8 cellular contexts compared by ENCODE assay signal in genomic region chr7:101138149-101138870, GRCh38. TPM values are rescaled to one million over a fixed set of nuclear protein-coding genes. Genes with fewer than 3 reads are reported as not detected.
DNase-seq lines count a peak whose midpoint lies in the region; ATAC-seq and TF ChIP-seq lines count a peak whose summit lies in the region.

No MANE protein-coding gene starts in this region.

- ATAC-seq in HG02943 (IDR thresholded peaks at IDR 0.05; ENCODE audit: low read depth, unreplicated experiment), result peak; percentile 59
- no peak for ATAC-seq in HG02840 (IDR thresholded peaks at IDR 0.05; ENCODE audit: low FRiP score, unreplicated experiment)

- no peak overlapping the region for H2AK5ac ChIP-seq in mesendoderm (ENCODE audit: low read length)

- H3K79me2 ChIP-seq in mesendoderm (ENCODE audit: control insufficient read depth, insufficient read depth, low read length), result no peaks in the 10 kb centered on the region

- peak overlapping the region; percentile 52 for H3K9ac ChIP-seq in mesendoderm (ENCODE audit: low read length)

- H2BK5ac ChIP-seq in mesendoderm (ENCODE audit: low read length), result no peak overlapping the region

- H3K36me3 Mint-ChIP-seq in activated CD4-positive, alpha-beta T cell treated with anti-CD3 and anti-CD28 coated beads, Interleukin-2, amount 10 ng/mL, durations not matched to agents 7 days and 5 days (ENCODE audit: low read depth), result no peaks in the 10 kb centered on the region

- no peaks in the 10 kb centered on the region for H3K79me1 ChIP-seq in mesendoderm (ENCODE audit: low read length)

- H4K8ac ChIP-seq in mesendoderm (ENCODE audit: low read depth, low read length), result no peak overlapping the region

- no peaks in the 10 kb centered on the region for H3K4me1 ChIP-seq in mesendoderm (ENCODE audit: control insufficient read depth, low read depth, low read length)

- peak overlapping the region; percentile 82 for H3K56ac ChIP-seq in mesendoderm (ENCODE audit: low read length)

- DNase-seq in GM10266 (ENCODE audit: extremely low spot score), result peak; percentile 73
- DNase-seq in NCI-H446 (lab: John Stamatoyannopoulos, UW), result peak; percentile 16 to 58
- peak; percentile 81 for DNase-seq in activated CD4-positive, alpha-beta T cell treated with anti-CD3 and anti-CD28 coated beads, Interleukin-2, amount 10 ng/mL, durations not matched to agents 7 days and 5 days
- DNase-seq in dermis blood vessel endothelial cell, result peak; percentile 98
- DNase-seq in mesendoderm, result peak; percentile 98
- peak; percentile 70 to 76 for DNase-seq in stimulated activated CD8-positive, alpha-beta memory T cell treated with anti-CD3 and anti-CD28 coated beads, Interleukin-2, amount 100 ng/mL, for 1 hour (ENCODE audit: low read depth in 2 of 2)

- H2BK120ac ChIP-seq in mesendoderm (ENCODE audit: low read depth, low read length), result no peak overlapping the region

- CTCF ChIA-PET in activated CD4-positive, alpha-beta T cell treated with anti-CD3 and anti-CD28 coated beads, Interleukin-2, amount 10 ng/mL, durations not matched to agents 7 days and 5 days (lab: Charles Lee), result interaction anchor here (0.6 to 1.4 kb wide), 6 partner anchors 9 to 153 kb away, joined by 3 to 4 read pairs (median 3); partner anchors contain the start of genes CLDN15, PLOD3 and ZNHIT1

- peak overlapping the region; percentile 22 for H3K4me3 Mint-ChIP-seq in activated CD4-positive, alpha-beta T cell treated with anti-CD3 and anti-CD28 coated beads, Interleukin-2, amount 10 ng/mL, durations not matched to agents 7 days and 5 days

- TF ChIP-seq CTCF in GM10266 (IDR thresholded peaks at IDR 0.05; ENCODE audit: control insufficient read depth, insufficient read depth, low read depth, missing control alignments), result peak; percentile 51

- no CpG with 5 or more reads among the region's 17 CpGs for WGBS in mesendoderm (ENCODE audit: extremely low coverage, insufficient coverage, low lambda C conversion rate)

- H3K23ac ChIP-seq in mesendoderm (ENCODE audit: low read length), result no peak overlapping the region

- no peaks in the 10 kb centered on the region for H3K36me3 ChIP-seq in mesendoderm (ENCODE audit: control insufficient read depth, insufficient read depth, low read length)

- peak overlapping the region; percentile 64 for H3K27ac Mint-ChIP-seq in activated CD4-positive, alpha-beta T cell treated with anti-CD3 and anti-CD28 coated beads, Interleukin-2, amount 10 ng/mL, durations not matched to agents 7 days and 5 days

- peaks cover 29% of the 10 kb centered on the region for H3K27me3 Mint-ChIP-seq in activated CD4-positive, alpha-beta T cell treated with anti-CD3 and anti-CD28 coated beads, Interleukin-2, amount 10 ng/mL, durations not matched to agents 7 days and 5 days

- peaks cover 35% of the 10 kb centered on the region for H3K4me1 Mint-ChIP-seq in activated CD4-positive, alpha-beta T cell treated with anti-CD3 and anti-CD28 coated beads, Interleukin-2, amount 10 ng/mL, durations not matched to agents 7 days and 5 days

- H2BK15ac ChIP-seq in mesendoderm (replicated peaks; ENCODE audit: low read depth), result no peak overlapping the region

- no peak overlapping the region for H3K18ac ChIP-seq in mesendoderm (ENCODE audit: low read length)

- H3K4me3 ChIP-seq in mesendoderm (ENCODE audit: low read length), result no peak overlapping the region

- POLR2A ChIA-PET in activated CD4-positive, alpha-beta T cell treated with anti-CD3 and anti-CD28 coated beads, Interleukin-2, amount 10 ng/mL, durations not matched to agents 7 days and 5 days (lab: Charles Lee), result no interaction called here

- peak overlapping the region; percentile 6 for H3K27ac ChIP-seq in mesendoderm (ENCODE audit: low read depth, low read length)

- H4K5ac ChIP-seq in mesendoderm (ENCODE audit: low read length), result no peak overlapping the region

- H3K9me3 Mint-ChIP-seq in activated CD4-positive, alpha-beta T cell treated with anti-CD3 and anti-CD28 coated beads, Interleukin-2, amount 10 ng/mL, durations not matched to agents 7 days and 5 days, result no peaks in the 10 kb centered on the region

- H3K4ac ChIP-seq in mesendoderm (ENCODE audit: low read depth, low read length), result no peak overlapping the region

- no peaks in the 10 kb centered on the region for H3K27me3 ChIP-seq in mesendoderm (ENCODE audit: insufficient read depth, low read length, poor library complexity)

- H3K4me2 ChIP-seq in mesendoderm (ENCODE audit: low read length), result peak overlapping the region; percentile 21

RNA-seq across cellular contexts. Expression of gene SERPINE1, which starts 11.4 kb away (rescaled TPM):
- total RNA-seq in activated CD4-positive, alpha-beta T cell treated with anti-CD3 and anti-CD28 coated beads, Interleukin-2, amount 10 ng/mL, durations not matched to agents 7 days and 5 days, result under 1 TPM; 0.05 to 0.27 TPM
- 289 and 399 TPM in 2 replicates for total RNA-seq in dermis blood vessel endothelial cell
- 55.1 TPM for polyA plus RNA-seq in mesendoderm (2013, experiment 1 of 2)
- polyA plus RNA-seq in mesendoderm (2013, experiment 2 of 2), result 62.9 TPM

RNA-seq across cellular contexts. Expression of gene AP1S1, which starts 16.0 kb away (rescaled TPM):
- 10 to 100 TPM; 37.9 to 48.2 TPM for total RNA-seq in activated CD4-positive, alpha-beta T cell treated with anti-CD3 and anti-CD28 coated beads, Interleukin-2, amount 10 ng/mL, durations not matched to agents 7 days and 5 days
- total RNA-seq in dermis blood vessel endothelial cell, result 115 and 144 TPM in 2 replicates
- polyA plus RNA-seq in mesendoderm (2013, experiment 1 of 2), result 14.7 TPM
- 15.1 TPM for polyA plus RNA-seq in mesendoderm (2013, experiment 2 of 2)

RNA-seq across cellular contexts. Expression of gene VGF, which starts 27.1 kb away (rescaled TPM):
- total RNA-seq in activated CD4-positive, alpha-beta T cell treated with anti-CD3 and anti-CD28 coated beads, Interleukin-2, amount 10 ng/mL, durations not matched to agents 7 days and 5 days, result under 1 TPM; 0.15 to 0.22 TPM
- not detected in 2 replicates for total RNA-seq in dermis blood vessel endothelial cell
- polyA plus RNA-seq in mesendoderm (2013, experiment 1 of 2), result 1.6 TPM
- 1.9 TPM for polyA plus RNA-seq in mesendoderm (2013, experiment 2 of 2)

RNA-seq across cellular contexts. Expression of gene NAT16, which starts 41.8 kb away (rescaled TPM):
- total RNA-seq in activated CD4-positive, alpha-beta T cell treated with anti-CD3 and anti-CD28 coated beads, Interleukin-2, amount 10 ng/mL, durations not matched to agents 7 days and 5 days, result not detected
- total RNA-seq in dermis blood vessel endothelial cell, result not detected in 2 replicates
- not detected for polyA plus RNA-seq in mesendoderm (2013, experiment 1 of 2)
- polyA plus RNA-seq in mesendoderm (2013, experiment 2 of 2), result not detected

RNA-seq across cellular contexts. Expression of gene TRIM56, which starts 53.0 kb away (rescaled TPM):
- total RNA-seq in activated CD4-positive, alpha-beta T cell treated with anti-CD3 and anti-CD28 coated beads, Interleukin-2, amount 10 ng/mL, durations not matched to agents 7 days and 5 days, result 10 to 100 TPM; 54.2 to 72.3 TPM
- total RNA-seq in dermis blood vessel endothelial cell, result 19.6 and 28.0 TPM in 2 replicates
- 7.8 TPM for polyA plus RNA-seq in mesendoderm (2013, experiment 1 of 2)
- polyA plus RNA-seq in mesendoderm (2013, experiment 2 of 2), result 5.7 TPM

Comparison
In these comparisons a context has a peak if more than half of its experiments do, and no peak if none do; other contexts are left out.
1. DNase-seq: peak in every context shown above with its lines; median percentile 98 in dermis blood vessel endothelial cell; 98 in mesendoderm; 81 in activated CD4-positive, alpha-beta T cell treated with anti-CD3 and anti-CD28 coated beads, Interleukin-2, amount 10 ng/mL, durations not matched to agents 7 days and 5 days; 73 in GM10266; 73 in stimulated activated CD8-positive, alpha-beta memory T cell treated with anti-CD3 and anti-CD28 coated beads, Interleukin-2, amount 100 ng/mL, for 1 hour; 37 in NCI-H446.
2. RNA of gene SERPINE1, which starts 11.4 kb away (total RNA-seq): 289 to 399 TPM in dermis blood vessel endothelial cell; 0.05 to 0.27 TPM in activated CD4-positive, alpha-beta T cell treated with anti-CD3 and anti-CD28 coated beads, Interleukin-2, amount 10 ng/mL, durations not matched to agents 7 days and 5 days; every median in the first group is over 100 times any median in the second.